Comparison of ENCODE assay signal across 1 cellular context in the genomic region with DNA sequence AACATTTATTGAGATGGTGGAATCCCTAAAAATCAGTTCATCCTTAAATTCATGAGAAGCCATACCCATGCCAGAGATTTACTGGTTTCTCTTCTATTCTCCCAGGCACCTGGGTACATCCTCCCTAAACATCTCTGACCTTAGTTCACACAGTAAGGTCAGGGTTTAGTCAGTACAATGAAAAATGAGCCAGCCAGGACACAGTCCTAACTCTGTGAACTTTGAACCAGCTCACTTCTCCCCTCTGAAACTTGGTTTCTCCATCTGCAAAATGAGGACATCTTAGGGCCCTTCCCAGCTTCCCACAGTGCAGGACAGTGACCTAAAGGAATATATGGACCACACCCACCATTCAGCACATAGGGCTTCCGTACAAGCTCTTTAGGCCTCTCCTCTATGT.
TF ChIP-seq lines count a peak whose summit lies in the region.

No MANE protein-coding gene starts in this region.

TF ChIP-seq in WTC11, 78 proteins besides CTCF, POLR2A, EP300 and RAD21 (continued from another document):
- TF ChIP-seq, protein P1, sequence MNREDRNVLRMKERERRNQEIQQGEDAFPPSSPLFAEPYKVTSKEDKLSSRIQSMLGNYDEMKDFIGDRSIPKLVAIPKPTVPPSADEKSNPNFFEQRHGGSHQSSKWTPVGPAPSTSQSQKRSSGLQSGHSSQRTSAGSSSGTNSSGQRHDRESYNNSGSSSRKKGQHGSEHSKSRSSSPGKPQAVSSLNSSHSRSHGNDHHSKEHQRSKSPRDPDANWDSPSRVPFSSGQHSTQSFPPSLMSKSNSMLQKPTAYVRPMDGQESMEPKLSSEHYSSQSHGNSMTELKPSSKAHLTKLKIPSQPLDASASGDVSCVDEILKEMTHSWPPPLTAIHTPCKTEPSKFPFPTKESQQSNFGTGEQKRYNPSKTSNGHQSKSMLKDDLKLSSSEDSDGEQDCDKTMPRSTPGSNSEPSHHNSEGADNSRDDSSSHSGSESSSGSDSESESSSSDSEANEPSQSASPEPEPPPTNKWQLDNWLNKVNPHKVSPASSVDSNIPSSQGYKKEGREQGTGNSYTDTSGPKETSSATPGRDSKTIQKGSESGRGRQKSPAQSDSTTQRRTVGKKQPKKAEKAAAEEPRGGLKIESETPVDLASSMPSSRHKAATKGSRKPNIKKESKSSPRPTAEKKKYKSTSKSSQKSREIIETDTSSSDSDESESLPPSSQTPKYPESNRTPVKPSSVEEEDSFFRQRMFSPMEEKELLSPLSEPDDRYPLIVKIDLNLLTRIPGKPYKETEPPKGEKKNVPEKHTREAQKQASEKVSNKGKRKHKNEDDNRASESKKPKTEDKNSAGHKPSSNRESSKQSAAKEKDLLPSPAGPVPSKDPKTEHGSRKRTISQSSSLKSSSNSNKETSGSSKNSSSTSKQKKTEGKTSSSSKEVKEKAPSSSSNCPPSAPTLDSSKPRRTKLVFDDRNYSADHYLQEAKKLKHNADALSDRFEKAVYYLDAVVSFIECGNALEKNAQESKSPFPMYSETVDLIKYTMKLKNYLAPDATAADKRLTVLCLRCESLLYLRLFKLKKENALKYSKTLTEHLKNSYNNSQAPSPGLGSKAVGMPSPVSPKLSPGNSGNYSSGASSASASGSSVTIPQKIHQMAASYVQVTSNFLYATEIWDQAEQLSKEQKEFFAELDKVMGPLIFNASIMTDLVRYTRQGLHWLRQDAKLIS (CRISPR knock-in tag; IDR thresholded peaks at IDR 0.05; ENCODE audit: borderline replicate concordance), result no peak
- TF ChIP-seq, protein P2, sequence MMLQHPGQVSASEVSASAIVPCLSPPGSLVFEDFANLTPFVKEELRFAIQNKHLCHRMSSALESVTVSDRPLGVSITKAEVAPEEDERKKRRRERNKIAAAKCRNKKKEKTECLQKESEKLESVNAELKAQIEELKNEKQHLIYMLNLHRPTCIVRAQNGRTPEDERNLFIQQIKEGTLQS (CRISPR knock-in tag; conservative IDR thresholded peaks at IDR 0.05), result no peak
- TF ChIP-seq, protein P3, sequence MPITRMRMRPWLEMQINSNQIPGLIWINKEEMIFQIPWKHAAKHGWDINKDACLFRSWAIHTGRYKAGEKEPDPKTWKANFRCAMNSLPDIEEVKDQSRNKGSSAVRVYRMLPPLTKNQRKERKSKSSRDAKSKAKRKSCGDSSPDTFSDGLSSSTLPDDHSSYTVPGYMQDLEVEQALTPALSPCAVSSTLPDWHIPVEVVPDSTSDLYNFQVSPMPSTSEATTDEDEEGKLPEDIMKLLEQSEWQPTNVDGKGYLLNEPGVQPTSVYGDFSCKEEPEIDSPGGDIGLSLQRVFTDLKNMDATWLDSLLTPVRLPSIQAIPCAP (CRISPR knock-in tag; IDR thresholded peaks at IDR 0.05), result no peak
- TF ChIP-seq HMGA2 (CRISPR knock-in tag; IDR thresholded peaks at IDR 0.05) (no peak), SMAD4 (CRISPR knock-in tag; IDR thresholded peaks at IDR 0.05) (no peak)
- TF ChIP-seq, protein P4, sequence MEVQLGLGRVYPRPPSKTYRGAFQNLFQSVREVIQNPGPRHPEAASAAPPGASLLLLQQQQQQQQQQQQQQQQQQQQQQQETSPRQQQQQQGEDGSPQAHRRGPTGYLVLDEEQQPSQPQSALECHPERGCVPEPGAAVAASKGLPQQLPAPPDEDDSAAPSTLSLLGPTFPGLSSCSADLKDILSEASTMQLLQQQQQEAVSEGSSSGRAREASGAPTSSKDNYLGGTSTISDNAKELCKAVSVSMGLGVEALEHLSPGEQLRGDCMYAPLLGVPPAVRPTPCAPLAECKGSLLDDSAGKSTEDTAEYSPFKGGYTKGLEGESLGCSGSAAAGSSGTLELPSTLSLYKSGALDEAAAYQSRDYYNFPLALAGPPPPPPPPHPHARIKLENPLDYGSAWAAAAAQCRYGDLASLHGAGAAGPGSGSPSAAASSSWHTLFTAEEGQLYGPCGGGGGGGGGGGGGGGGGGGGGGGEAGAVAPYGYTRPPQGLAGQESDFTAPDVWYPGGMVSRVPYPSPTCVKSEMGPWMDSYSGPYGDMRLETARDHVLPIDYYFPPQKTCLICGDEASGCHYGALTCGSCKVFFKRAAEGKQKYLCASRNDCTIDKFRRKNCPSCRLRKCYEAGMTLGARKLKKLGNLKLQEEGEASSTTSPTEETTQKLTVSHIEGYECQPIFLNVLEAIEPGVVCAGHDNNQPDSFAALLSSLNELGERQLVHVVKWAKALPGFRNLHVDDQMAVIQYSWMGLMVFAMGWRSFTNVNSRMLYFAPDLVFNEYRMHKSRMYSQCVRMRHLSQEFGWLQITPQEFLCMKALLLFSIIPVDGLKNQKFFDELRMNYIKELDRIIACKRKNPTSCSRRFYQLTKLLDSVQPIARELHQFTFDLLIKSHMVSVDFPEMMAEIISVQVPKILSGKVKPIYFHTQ (CRISPR knock-in tag; IDR thresholded peaks at IDR 0.05), result no peak
- TF ChIP-seq, protein P5, sequence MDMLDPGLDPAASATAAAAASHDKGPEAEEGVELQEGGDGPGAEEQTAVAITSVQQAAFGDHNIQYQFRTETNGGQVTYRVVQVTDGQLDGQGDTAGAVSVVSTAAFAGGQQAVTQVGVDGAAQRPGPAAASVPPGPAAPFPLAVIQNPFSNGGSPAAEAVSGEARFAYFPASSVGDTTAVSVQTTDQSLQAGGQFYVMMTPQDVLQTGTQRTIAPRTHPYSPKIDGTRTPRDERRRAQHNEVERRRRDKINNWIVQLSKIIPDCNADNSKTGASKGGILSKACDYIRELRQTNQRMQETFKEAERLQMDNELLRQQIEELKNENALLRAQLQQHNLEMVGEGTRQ (CRISPR knock-in tag; IDR thresholded peaks at IDR 0.05), result no peak
